Comparison of ENCODE assay signal across 8 cellular contexts in genomic region chr3:66498718-66499611, GRCh38. TPM values are rescaled to one million over a fixed set of nuclear protein-coding genes. Genes with fewer than 3 reads are reported as not detected.
DNase-seq lines count a peak whose midpoint lies in the region; ATAC-seq, FAIRE-seq and TF ChIP-seq lines count a peak whose summit lies in the region.

No MANE protein-coding gene starts in this region.

- H3K36me3 ChIP-seq in keratinocyte (ENCODE audit: control insufficient read depth in 2 of 2, extremely low read depth in 1 of 2, insufficient read depth in 2 of 2, low read length in 2 of 2) (no peaks in the 10 kb centered on the region), suprapubic skin (no peaks in the 10 kb centered on the region)

- peak overlapping the region; percentile 78 for H3K9ac ChIP-seq in keratinocyte (ENCODE audit: control insufficient read depth, extremely low read depth, insufficient read depth, low read length)

- peaks cover 69% of the 10 kb centered on the region for H3K4me1 Mint-ChIP-seq in activated naive CD8-positive, alpha-beta T cell (ENCODE audit: low read depth)

- peak overlapping the region; percentile 78 for H3K4me2 ChIP-seq in keratinocyte (ENCODE audit: control insufficient read depth, extremely low read depth, insufficient read depth, low read depth, low read length)

- H3K27ac ChIP-seq in keratinocyte (ENCODE audit: control insufficient read depth, insufficient read depth, low read length), result peak overlapping the region; percentile 40
- peak overlapping the region; percentile 92 for H3K27ac ChIP-seq in suprapubic skin

- H3K4me1 ChIP-seq in keratinocyte (ENCODE audit: control insufficient read depth, extremely low read depth, insufficient read depth, low read length) (peaks cover 31% of the 10 kb centered on the region), suprapubic skin (peaks cover 52% of the 10 kb centered on the region)

- H3K79me2 ChIP-seq in keratinocyte (ENCODE audit: control insufficient read depth, insufficient read depth, low read length), result peaks cover 49% of the 10 kb centered on the region

- H3K9me3 ChIP-seq in keratinocyte (ENCODE audit: control insufficient read depth, low read depth, low read length) (no peaks in the 10 kb centered on the region), suprapubic skin (no peaks in the 10 kb centered on the region)

- H3K27me3 Mint-ChIP-seq in activated naive CD8-positive, alpha-beta T cell, result no peaks in the 10 kb centered on the region

- H2AFZ ChIP-seq in keratinocyte (ENCODE audit: control insufficient read depth, low read length), result peak overlapping the region; percentile 53

- peak; percentile 19 to 20 for DNase-seq in NOMO-1 (lab: John Stamatoyannopoulos, UW; ENCODE audit: unreplicated experiment in 2 of 2)
- no peak for DNase-seq in NOMO-1 treated with dmso at 0.1 percent for 144 hours (lab: John Stamatoyannopoulos, UW; ENCODE audit: unreplicated experiment)
- DNase-seq in keratinocyte (ENCODE audit: low read depth, low spot score), result no peak
- no peak for DNase-seq in suprapubic skin (ENCODE audit: low spot score in 2 of 2)
- no peak for DNase-seq in activated effector memory CD4-positive, alpha-beta T cell treated with anti-CD3 and anti-CD28 coated beads, Interleukin-2, amount 50 U/mL, for 16 hours

- TF ChIP-seq CTCF in keratinocyte (optimal IDR thresholded peaks at IDR 0.05 in 1 of 3, IDR thresholded peaks at IDR 0.05 in 1 of 3, conservative IDR thresholded peaks at IDR 0.05 in 1 of 3; ENCODE audit: extremely low read depth in 1 of 3, insufficient read depth in 2 of 3, low read length in 3 of 3) (no peak), suprapubic skin (IDR thresholded peaks at IDR 0.05) (no peak)

- H4K20me1 ChIP-seq in keratinocyte (ENCODE audit: control insufficient read depth, extremely low read depth, insufficient read depth, low read length), result no peaks in the 10 kb centered on the region

- dilution Hi-C loops in keratinocyte (cut with MboI; ENCODE audit: extremely low pct_ligation_motif_present, low sequenced_read_pairs), result no loop called here

- WGBS in suprapubic skin, result 16% methylated on average over 13 of the region's 13 CpGs

- H3K4me3 Mint-ChIP-seq in activated naive CD8-positive, alpha-beta T cell, result peak overlapping the region; percentile 92

- H3K36me3 Mint-ChIP-seq in activated naive CD8-positive, alpha-beta T cell, result no peaks in the 10 kb centered on the region

- H3K27me3 ChIP-seq in keratinocyte (ENCODE audit: control insufficient read depth, extremely low read depth, insufficient read depth, low read length), result peaks cover 4% of the 10 kb centered on the region
- H3K27me3 ChIP-seq in suprapubic skin, result no peaks in the 10 kb centered on the region

- no peaks in the 10 kb centered on the region for H3K9me3 Mint-ChIP-seq in activated naive CD8-positive, alpha-beta T cell (ENCODE audit: low read depth)

- no peak for TF ChIP-seq EP300 in suprapubic skin (IDR thresholded peaks at IDR 0.05)

- H3K9me1 ChIP-seq in keratinocyte (ENCODE audit: control insufficient read depth, extremely low read depth, insufficient read depth, low read length), result no peaks in the 10 kb centered on the region

- no peak for TF ChIP-seq POLR2A in suprapubic skin (IDR thresholded peaks at IDR 0.05)

- H3K4me3 ChIP-seq in keratinocyte (ENCODE audit: control insufficient read depth in 2 of 3, extremely low read depth in 1 of 3, insufficient read depth in 2 of 3, low read depth in 1 of 3, low read length in 3 of 3), result peak overlapping the region; percentile 63 to 88 (median 85)
- H3K4me3 ChIP-seq in suprapubic skin, result peak overlapping the region; percentile 96

- ATAC-seq in HG02623 (IDR thresholded peaks at IDR 0.05; ENCODE audit: unreplicated experiment) (no peak), GM21526 (IDR thresholded peaks at IDR 0.05; ENCODE audit: low FRiP score, unreplicated experiment) (no peak)

- FAIRE-seq in keratinocyte (lab: Jason Lieb, UNC), result no peak

- H3K27ac Mint-ChIP-seq in activated naive CD8-positive, alpha-beta T cell, result peak overlapping the region; percentile 86

RNA-seq across cellular contexts. Expression of gene LRIG1, which starts 1.9 kb away (rescaled TPM):
- polyA plus RNA-seq in keratinocyte, result 6.8 to 18.5 TPM (median 17.2 TPM) in 3 replicates
- 2.9 TPM for polyA plus RNA-seq in keratinocyte (2011; ENCODE audit: low read depth)
- polyA plus RNA-seq in keratinocyte (2011; cell fraction: cytosol; rRNA removed), result 8.3 and 9.4 TPM in 2 replicates
- polyA plus RNA-seq in keratinocyte (2011; cell fraction: nucleus; rRNA removed), result 22.2 and 27.2 TPM in 2 replicates
- 4.2 and 16.4 TPM in 2 replicates for polyA plus RNA-seq in keratinocyte (2012; ENCODE audit: low replicate concordance)
- polyA minus RNA-seq in keratinocyte, result 27.4 to 75.5 TPM (median 34.8 TPM) in 3 replicates
- polyA minus RNA-seq in keratinocyte (2011; cell fraction: cytosol; rRNA and poly(A)+ RNA removed), result 12.9 TPM
- polyA minus RNA-seq in keratinocyte (2011; cell fraction: nucleus; rRNA and poly(A)+ RNA removed), result 26.0 and 36.4 TPM in 2 replicates
- total RNA-seq in suprapubic skin, result 10 to 100 TPM; 69.1 to 88.0 (median 78.9) TPM

Comparison
In these comparisons a context has a peak if more than half of its experiments do, and no peak if none do; other contexts are left out.
1. DNase-seq: peak in NOMO-1 (2 of 2); none in NOMO-1 treated with dmso at 0.1 percent for 144 hours (single experiment), keratinocyte (single experiment), suprapubic skin (0 of 2) and activated effector memory CD4-positive, alpha-beta T cell treated with anti-CD3 and anti-CD28 coated beads, Interleukin-2, amount 50 U/mL, for 16 hours (single experiment).